ENCODE assay signal across 9 cellular contexts in genomic region chr6:68778356-68779020, GRCh38.
DNase-seq lines count a peak whose midpoint lies in the region; ATAC-seq and TF ChIP-seq lines count a peak whose summit lies in the region.
"Had no signal": no experiment of that assay in that cellular context is flagged by ENCODE, and none has a peak within 500 bp of the region (broad histone marks: within the 10 kb centered on the region; RNA-seq: fewer than 3 reads in every experiment).

No MANE protein-coding gene starts in this region.

- no peaks in the 10 kb centered on the region for H3K27me3 Mint-ChIP-seq in activated CD4-positive, alpha-beta T cell treated with anti-CD3 and anti-CD28 coated beads, Interleukin-2, amount 10 ng/mL, durations not matched to agents 24 days and 14 days

- H2AFZ ChIP-seq in Karpas-422 (ENCODE audit: low read length) (no peak overlapping the region), neuronal stem cell (ENCODE audit: low read length) (no peak overlapping the region)

- H2BK12ac ChIP-seq in neuronal stem cell (ENCODE audit: low read length): no peak overlapping the region

- no CpG with 5 or more reads among the region's 5 CpGs for WGBS in neuronal stem cell (ENCODE audit: extremely low coverage in 2 of 2, insufficient read length in 2 of 2, insufficient replicate concordance in 1 of 2), 2 donors

- no peak overlapping the region for H3K18ac ChIP-seq in neuronal stem cell (ENCODE audit: low read length)

- no peak overlapping the region for H3K4me2 ChIP-seq in Karpas-422 (ENCODE audit: low read depth, low read length, poor library complexity, severe bottlenecking)
- H3K4me2 ChIP-seq in neuronal stem cell (ENCODE audit: insufficient read depth, low read length, poor library complexity, severe bottlenecking): no peak overlapping the region

- H3K9ac ChIP-seq in Karpas-422 (ENCODE audit: low read length): no peak overlapping the region
- H3K9ac ChIP-seq in neuronal stem cell (ENCODE audit: low read depth, low read length, poor library complexity): no peak overlapping the region

- no peaks in the 10 kb centered on the region for H3K36me3 Mint-ChIP-seq in activated CD4-positive, alpha-beta T cell treated with anti-CD3 and anti-CD28 coated beads, Interleukin-2, amount 10 ng/mL, durations not matched to agents 24 days and 14 days (ENCODE audit: low read depth)

- H3K4me1 ChIP-seq in Karpas-422 (ENCODE audit: low read length) (no peaks in the 10 kb centered on the region), RWPE2 (ENCODE audit: insufficient read depth, poor library complexity, severe bottlenecking) (no peaks in the 10 kb centered on the region), neuronal stem cell (ENCODE audit: control insufficient read depth in 2 of 2, insufficient read depth in 1 of 2, low read depth in 1 of 2, low read length in 2 of 2) (peaks cover 0 to 11% of the 10 kb centered on the region in 2 donors)

- no peaks in the 10 kb centered on the region for H3K9me3 ChIP-seq in Karpas-422 (ENCODE audit: low read length)
- no peaks in the 10 kb centered on the region for H3K9me3 ChIP-seq in RWPE2 (ENCODE audit: severe bottlenecking)
- H3K9me3 ChIP-seq in neuronal stem cell (replicated peaks in 1 of 2; ENCODE audit: control insufficient read depth in 2 of 2, insufficient read depth in 1 of 2, low read depth in 1 of 2, low read length in 2 of 2): peaks cover 0 to 2% of the 10 kb centered on the region in 2 donors
- H3K9me3 ChIP-seq: neutrophil had no signal

- H4K91ac ChIP-seq in neuronal stem cell (ENCODE audit: low read depth, low read length, poor library complexity): no peak overlapping the region

- H4K8ac ChIP-seq in neuronal stem cell (ENCODE audit: low read depth, low read length): no peak overlapping the region

- H3K36me3 ChIP-seq in Karpas-422 (ENCODE audit: insufficient read depth, low read length) (no peaks in the 10 kb centered on the region), RWPE2 (ENCODE audit: low read depth) (no peaks in the 10 kb centered on the region), neuronal stem cell (replicated peaks in 1 of 2; ENCODE audit: control insufficient read depth in 2 of 2, insufficient read depth in 2 of 2, low read length in 2 of 2) (no peaks in the 10 kb centered on the region)
- H3K36me3 ChIP-seq: neutrophil had no signal

- CTCF ChIA-PET in GM10248 (lab: Yijun Ruan, JAX): interaction anchor here (1.5 to 1.6 kb wide), 2 partner anchors 139 to 141 kb away, joined by 4 to 7 read pairs; no protein-coding TSS in a partner anchor

- no peak overlapping the region for H2BK15ac ChIP-seq in neuronal stem cell (ENCODE audit: low read length)

- H3K27me3 ChIP-seq in Karpas-422 (ENCODE audit: low read length): no peaks in the 10 kb centered on the region
- H3K27me3 ChIP-seq in RWPE2 (ENCODE audit: insufficient read depth, poor library complexity, severe bottlenecking): no peaks in the 10 kb centered on the region
- H3K27me3 ChIP-seq in neuronal stem cell (ENCODE audit: control insufficient read depth in 3 of 3, insufficient read depth in 3 of 3, low read depth in 1 of 3, low read length in 3 of 3): no peaks in the 10 kb centered on the region
- H3K27me3 ChIP-seq: neutrophil had no signal

- H2BK120ac ChIP-seq in neuronal stem cell (ENCODE audit: low read depth, low read length): no peak overlapping the region

- POLR2A ChIA-PET in GM10248 (lab: Yijun Ruan, JAX): no interaction called here

- no peaks in the 10 kb centered on the region for H3K79me1 ChIP-seq in neuronal stem cell (ENCODE audit: low read depth, low read length)

- no peak overlapping the region for H3K23ac ChIP-seq in neuronal stem cell (ENCODE audit: low read depth, low read length, poor library complexity)

- H3K9me3 Mint-ChIP-seq in activated CD4-positive, alpha-beta T cell treated with anti-CD3 and anti-CD28 coated beads, Interleukin-2, amount 10 ng/mL, durations not matched to agents 24 days and 14 days: no peaks in the 10 kb centered on the region

- H3K79me2 ChIP-seq in Karpas-422 (ENCODE audit: low read length): no peaks in the 10 kb centered on the region

- H3K4me1 Mint-ChIP-seq in activated CD4-positive, alpha-beta T cell treated with anti-CD3 and anti-CD28 coated beads, Interleukin-2, amount 10 ng/mL, durations not matched to agents 24 days and 14 days: no peaks in the 10 kb centered on the region

- H3K27ac Mint-ChIP-seq in activated CD4-positive, alpha-beta T cell treated with anti-CD3 and anti-CD28 coated beads, Interleukin-2, amount 10 ng/mL, durations not matched to agents 24 days and 14 days: no peak overlapping the region

- no peak overlapping the region for H2BK5ac ChIP-seq in neuronal stem cell (ENCODE audit: low read length)

- H3K4me3 Mint-ChIP-seq in activated CD4-positive, alpha-beta T cell treated with anti-CD3 and anti-CD28 coated beads, Interleukin-2, amount 10 ng/mL, durations not matched to agents 24 days and 14 days: no peak overlapping the region

- intact Hi-C loops in activated CD4-positive, alpha-beta T cell treated with anti-CD3 and anti-CD28 coated beads, Interleukin-2, amount 10 ng/mL, durations not matched to agents 24 days and 14 days (cut with micrococcal nuclease): loop anchor here (2.0 kb wide), 1 partner anchor 140 kb away; no protein-coding TSS in a partner anchor

- DNase-seq in GM10248 (ENCODE audit: extremely low spot score) (peak; percentile 7), Karpas-422 (peak; percentile 77), RWPE2 (ENCODE audit: low spot score) (no peak), fibroblast of gingiva (ENCODE audit: low read depth) (peak; percentile 55), neuronal stem cell (ENCODE audit: low spot score) (peak; percentile 30)
- no peak for DNase-seq in activated naive CD4-positive, alpha-beta T cell (lab: John Stamatoyannopoulos, UW)
- DNase-seq in activated CD4-positive, alpha-beta T cell treated with anti-CD3 and anti-CD28 coated beads, Interleukin-2, amount 10 ng/mL, durations not matched to agents 24 days and 14 days: no peak
- no peak for DNase-seq in activated T-cell treated with anti-CD3 and anti-CD28 coated beads, Interleukin-2, amount 50 U/mL, for 48 hours

- H4K20me1 ChIP-seq in Karpas-422 (ENCODE audit: insufficient read depth, low read depth, low read length): no peaks in the 10 kb centered on the region

- peak; percentile 45; the same call in 1 of the 3 replicates for ATAC-seq in RWPE2 (ENCODE audit: low read depth)

- H3K27ac ChIP-seq in Karpas-422 (ENCODE audit: low read length): no peak overlapping the region
- H3K27ac ChIP-seq in RWPE2 (ENCODE audit: poor library complexity, severe bottlenecking): no peak overlapping the region
- H3K27ac ChIP-seq in neuronal stem cell (replicated peaks; ENCODE audit: low read length): no peak overlapping the region
- H3K27ac ChIP-seq: neutrophil had no signal

- H3K4me3 ChIP-seq in Karpas-422 (ENCODE audit: low read length) (no peak overlapping the region), RWPE2 (ENCODE audit: severe bottlenecking) (no peak overlapping the region), neuronal stem cell (ENCODE audit: low read length in 2 of 2) (no peak overlapping the region)

- no peak overlapping the region for H2AK5ac ChIP-seq in neuronal stem cell (ENCODE audit: low read depth, low read length)

- no peaks in the 10 kb centered on the region for H3K9me2 ChIP-seq in Karpas-422 (replicated peaks; ENCODE audit: insufficient read depth, low read length)

- H3K4ac ChIP-seq in neuronal stem cell (ENCODE audit: low read length): no peak overlapping the region

- no peak overlapping the region for H3K14ac ChIP-seq in neuronal stem cell (ENCODE audit: low read length)

- TF ChIP-seq CTCF in GM10248 (IDR thresholded peaks at IDR 0.05; ENCODE audit: control extremely low read depth, extremely low read depth, low read depth, missing control alignments): peak; percentile 41
- TF ChIP-seq CTCF in RWPE2 (IDR thresholded peaks at IDR 0.05; ENCODE audit: poor library complexity, severe bottlenecking): peak; percentile 62

Comparison
In these comparisons a context has a peak if more than half of its experiments do, and no peak if none do; other contexts are left out.
1. DNase-seq: peak in GM10248 (single experiment), Karpas-422 (single experiment), fibroblast of gingiva (single experiment) and neuronal stem cell (single experiment); none in RWPE2 (single experiment), activated naive CD4-positive, alpha-beta T cell (0 of 4), activated CD4-positive, alpha-beta T cell treated with anti-CD3 and anti-CD28 coated beads, Interleukin-2, amount 10 ng/mL, durations not matched to agents 24 days and 14 days (single experiment) and activated T-cell treated with anti-CD3 and anti-CD28 coated beads, Interleukin-2, amount 50 U/mL, for 48 hours (0 of 2).